Comparison of ENCODE assay signal across 1 cellular context in the genomic region with DNA sequence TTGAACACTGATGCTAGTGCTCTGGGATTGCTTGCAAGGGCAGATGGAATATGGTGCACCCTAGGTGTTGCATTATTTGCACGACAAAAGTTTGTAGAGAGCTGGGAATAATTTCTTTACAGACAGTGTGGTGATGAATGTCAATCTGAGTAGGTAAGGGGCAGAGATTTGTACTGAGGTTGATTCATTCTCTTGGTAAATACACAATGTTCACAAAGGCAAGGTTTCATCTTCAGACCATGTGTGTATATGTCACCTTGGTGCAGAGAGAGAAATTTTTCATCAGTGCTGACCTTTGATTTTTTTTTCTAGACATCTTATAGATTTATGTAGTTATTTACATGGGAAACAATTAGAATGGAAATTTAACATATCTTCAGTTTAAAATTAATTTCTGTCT.
TF ChIP-seq lines count a peak whose summit lies in the region.

No MANE protein-coding gene starts in this region.

TF ChIP-seq in GM23338, 12 proteins besides CTCF, POLR2A, EP300 and RAD21 (continued from another document):
- TF ChIP-seq, protein P1, sequence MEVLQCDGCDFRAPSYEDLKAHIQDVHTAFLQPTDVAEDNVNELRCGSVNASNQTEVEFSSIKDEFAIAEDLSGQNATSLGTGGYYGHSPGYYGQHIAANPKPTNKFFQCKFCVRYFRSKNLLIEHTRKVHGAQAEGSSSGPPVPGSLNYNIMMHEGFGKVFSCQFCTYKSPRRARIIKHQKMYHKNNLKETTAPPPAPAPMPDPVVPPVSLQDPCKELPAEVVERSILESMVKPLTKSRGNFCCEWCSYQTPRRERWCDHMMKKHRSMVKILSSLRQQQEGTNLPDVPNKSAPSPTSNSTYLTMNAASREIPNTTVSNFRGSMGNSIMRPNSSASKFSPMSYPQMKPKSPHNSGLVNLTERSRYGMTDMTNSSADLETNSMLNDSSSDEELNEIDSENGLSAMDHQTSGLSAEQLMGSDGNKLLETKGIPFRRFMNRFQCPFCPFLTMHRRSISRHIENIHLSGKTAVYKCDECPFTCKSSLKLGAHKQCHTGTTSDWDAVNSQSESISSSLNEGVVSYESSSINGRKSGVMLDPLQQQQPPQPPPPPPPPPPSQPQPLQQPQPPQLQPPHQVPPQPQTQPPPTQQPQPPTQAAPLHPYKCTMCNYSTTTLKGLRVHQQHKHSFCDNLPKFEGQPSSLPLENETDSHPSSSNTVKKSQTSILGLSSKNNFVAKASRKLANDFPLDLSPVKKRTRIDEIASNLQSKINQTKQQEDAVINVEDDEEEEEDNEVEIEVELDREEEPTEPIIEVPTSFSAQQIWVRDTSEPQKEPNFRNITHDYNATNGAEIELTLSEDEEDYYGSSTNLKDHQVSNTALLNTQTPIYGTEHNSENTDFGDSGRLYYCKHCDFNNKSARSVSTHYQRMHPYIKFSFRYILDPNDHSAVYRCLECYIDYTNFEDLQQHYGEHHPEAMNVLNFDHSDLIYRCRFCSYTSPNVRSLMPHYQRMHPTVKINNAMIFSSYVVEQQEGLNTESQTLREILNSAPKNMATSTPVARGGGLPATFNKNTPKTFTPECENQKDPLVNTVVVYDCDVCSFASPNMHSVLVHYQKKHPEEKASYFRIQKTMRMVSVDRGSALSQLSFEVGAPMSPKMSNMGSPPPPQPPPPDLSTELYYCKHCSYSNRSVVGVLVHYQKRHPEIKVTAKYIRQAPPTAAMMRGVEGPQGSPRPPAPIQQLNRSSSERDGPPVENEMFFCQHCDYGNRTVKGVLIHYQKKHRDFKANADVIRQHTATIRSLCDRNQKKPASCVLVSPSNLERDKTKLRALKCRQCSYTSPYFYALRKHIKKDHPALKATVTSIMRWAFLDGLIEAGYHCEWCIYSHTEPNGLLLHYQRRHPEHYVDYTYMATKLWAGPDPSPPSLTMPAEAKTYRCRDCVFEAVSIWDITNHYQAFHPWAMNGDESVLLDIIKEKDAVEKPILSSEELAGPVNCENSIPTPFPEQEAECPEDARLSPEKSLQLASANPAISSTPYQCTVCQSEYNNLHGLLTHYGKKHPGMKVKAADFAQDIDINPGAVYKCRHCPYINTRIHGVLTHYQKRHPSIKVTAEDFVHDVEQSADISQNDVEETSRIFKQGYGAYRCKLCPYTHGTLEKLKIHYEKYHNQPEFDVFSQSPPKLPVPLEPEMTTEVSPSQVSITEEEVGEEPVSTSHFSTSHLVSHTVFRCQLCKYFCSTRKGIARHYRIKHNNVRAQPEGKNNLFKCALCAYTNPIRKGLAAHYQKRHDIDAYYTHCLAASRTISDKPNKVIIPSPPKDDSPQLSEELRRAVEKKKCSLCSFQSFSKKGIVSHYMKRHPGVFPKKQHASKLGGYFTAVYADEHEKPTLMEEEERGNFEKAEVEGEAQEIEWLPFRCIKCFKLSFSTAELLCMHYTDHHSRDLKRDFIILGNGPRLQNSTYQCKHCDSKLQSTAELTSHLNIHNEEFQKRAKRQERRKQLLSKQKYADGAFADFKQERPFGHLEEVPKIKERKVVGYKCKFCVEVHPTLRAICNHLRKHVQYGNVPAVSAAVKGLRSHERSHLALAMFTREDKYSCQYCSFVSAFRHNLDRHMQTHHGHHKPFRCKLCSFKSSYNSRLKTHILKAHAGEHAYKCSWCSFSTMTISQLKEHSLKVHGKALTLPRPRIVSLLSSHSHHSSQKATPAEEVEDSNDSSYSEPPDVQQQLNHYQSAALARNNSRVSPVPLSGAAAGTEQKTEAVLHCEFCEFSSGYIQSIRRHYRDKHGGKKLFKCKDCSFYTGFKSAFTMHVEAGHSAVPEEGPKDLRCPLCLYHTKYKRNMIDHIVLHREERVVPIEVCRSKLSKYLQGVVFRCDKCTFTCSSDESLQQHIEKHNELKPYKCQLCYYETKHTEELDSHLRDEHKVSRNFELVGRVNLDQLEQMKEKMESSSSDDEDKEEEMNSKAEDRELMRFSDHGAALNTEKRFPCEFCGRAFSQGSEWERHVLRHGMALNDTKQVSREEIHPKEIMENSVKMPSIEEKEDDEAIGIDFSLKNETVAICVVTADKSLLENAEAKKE (CRISPR knock-in tag; IDR thresholded peaks at IDR 0.05), result no peak
- TF ChIP-seq POLR2AphosphoS5 (IDR thresholded peaks at IDR 0.05; ENCODE audit: low read depth), result no peak
- TF ChIP-seq ZNF331 (CRISPR knock-in tag; IDR thresholded peaks at IDR 0.05; ENCODE audit: low read depth), result no peak
- TF ChIP-seq, protein P2, sequence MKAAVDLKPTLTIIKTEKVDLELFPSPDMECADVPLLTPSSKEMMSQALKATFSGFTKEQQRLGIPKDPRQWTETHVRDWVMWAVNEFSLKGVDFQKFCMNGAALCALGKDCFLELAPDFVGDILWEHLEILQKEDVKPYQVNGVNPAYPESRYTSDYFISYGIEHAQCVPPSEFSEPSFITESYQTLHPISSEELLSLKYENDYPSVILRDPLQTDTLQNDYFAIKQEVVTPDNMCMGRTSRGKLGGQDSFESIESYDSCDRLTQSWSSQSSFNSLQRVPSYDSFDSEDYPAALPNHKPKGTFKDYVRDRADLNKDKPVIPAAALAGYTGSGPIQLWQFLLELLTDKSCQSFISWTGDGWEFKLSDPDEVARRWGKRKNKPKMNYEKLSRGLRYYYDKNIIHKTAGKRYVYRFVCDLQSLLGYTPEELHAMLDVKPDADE (IDR thresholded peaks at IDR 0.05), result no peak
- TF ChIP-seq, protein P3, sequence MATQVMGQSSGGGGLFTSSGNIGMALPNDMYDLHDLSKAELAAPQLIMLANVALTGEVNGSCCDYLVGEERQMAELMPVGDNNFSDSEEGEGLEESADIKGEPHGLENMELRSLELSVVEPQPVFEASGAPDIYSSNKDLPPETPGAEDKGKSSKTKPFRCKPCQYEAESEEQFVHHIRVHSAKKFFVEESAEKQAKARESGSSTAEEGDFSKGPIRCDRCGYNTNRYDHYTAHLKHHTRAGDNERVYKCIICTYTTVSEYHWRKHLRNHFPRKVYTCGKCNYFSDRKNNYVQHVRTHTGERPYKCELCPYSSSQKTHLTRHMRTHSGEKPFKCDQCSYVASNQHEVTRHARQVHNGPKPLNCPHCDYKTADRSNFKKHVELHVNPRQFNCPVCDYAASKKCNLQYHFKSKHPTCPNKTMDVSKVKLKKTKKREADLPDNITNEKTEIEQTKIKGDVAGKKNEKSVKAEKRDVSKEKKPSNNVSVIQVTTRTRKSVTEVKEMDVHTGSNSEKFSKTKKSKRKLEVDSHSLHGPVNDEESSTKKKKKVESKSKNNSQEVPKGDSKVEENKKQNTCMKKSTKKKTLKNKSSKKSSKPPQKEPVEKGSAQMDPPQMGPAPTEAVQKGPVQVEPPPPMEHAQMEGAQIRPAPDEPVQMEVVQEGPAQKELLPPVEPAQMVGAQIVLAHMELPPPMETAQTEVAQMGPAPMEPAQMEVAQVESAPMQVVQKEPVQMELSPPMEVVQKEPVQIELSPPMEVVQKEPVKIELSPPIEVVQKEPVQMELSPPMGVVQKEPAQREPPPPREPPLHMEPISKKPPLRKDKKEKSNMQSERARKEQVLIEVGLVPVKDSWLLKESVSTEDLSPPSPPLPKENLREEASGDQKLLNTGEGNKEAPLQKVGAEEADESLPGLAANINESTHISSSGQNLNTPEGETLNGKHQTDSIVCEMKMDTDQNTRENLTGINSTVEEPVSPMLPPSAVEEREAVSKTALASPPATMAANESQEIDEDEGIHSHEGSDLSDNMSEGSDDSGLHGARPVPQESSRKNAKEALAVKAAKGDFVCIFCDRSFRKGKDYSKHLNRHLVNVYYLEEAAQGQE (IDR thresholded peaks at IDR 0.05; ENCODE audit: unreplicated experiment), result no peak
- TF ChIP-seq EZH2 (IDR thresholded peaks at IDR 0.05; ENCODE audit: low read depth, unreplicated experiment), result no peak
- TF ChIP-seq STAT1 (IDR thresholded peaks at IDR 0.05; ENCODE audit: unreplicated experiment), result no peak
- no peak for TF ChIP-seq JUNB (IDR thresholded peaks at IDR 0.05; ENCODE audit: unreplicated experiment)
- no peak for TF ChIP-seq EZH2phosphoT487 (IDR thresholded peaks at IDR 0.05; ENCODE audit: unreplicated experiment)
- TF ChIP-seq CREB1 (CRISPR knock-in tag; IDR thresholded peaks at IDR 0.05; ENCODE audit: low read depth), result no peak
